In genomic region chr17:58968662-58969061, GRCh38 we compare ENCODE assay signal across 16 cellular contexts.
DNase-seq lines count a peak whose midpoint lies in the region; ATAC-seq and TF ChIP-seq lines count a peak whose summit lies in the region.
"Had no signal": no experiment of that assay in that cellular context is flagged by ENCODE, and none has a peak within 500 bp of the region (broad histone marks: within the 10 kb centered on the region; RNA-seq: fewer than 3 reads in every experiment).

No MANE protein-coding gene starts in this region.

- H3K4me3 Mint-ChIP-seq in HFFc6 = peak overlapping the region; percentile 68; the same call in 1 of the 2 replicates
- peak overlapping the region; percentile 36 for H3K4me3 Mint-ChIP-seq in T-helper 17 cell
- H3K4me3 Mint-ChIP-seq in chondrocyte (ENCODE audit: unreplicated experiment) = no peak overlapping the region
- no peak overlapping the region for H3K4me3 Mint-ChIP-seq in activated T-helper 2 cell treated with anti-CD3 and anti-CD28 coated beads, Interferon-gamma antibody, Interleukin-2, Interleukin-4, amounts not matched to agents 10 μg/mL and 5 μg/mL and 100 μg/mL, durations not matched to agents 14 hours and 24 hours and 36 hours (ENCODE audit: low read depth)
- H3K4me3 Mint-ChIP-seq: stimulated activated naive B cell treated with anti-CD40 and anti-IgM and Interleukin-4, amounts not matched to agents 10 μg/mL and 1 μg/mL and 100 μg/mL, for 72 hours had no signal

- H4K20me1 ChIP-seq in BLaER1 treated with 17β-estradiol and CSF1 and Interleukin-3, amounts not matched to agents 10 nM and 100 nM = no peaks in the 10 kb centered on the region

- no peak for TF ChIP-seq POLR2A in gastrocnemius medialis (IDR thresholded peaks at IDR 0.05)

- no peak overlapping the region for H3K4me3 ChIP-seq in BLaER1 treated with 17β-estradiol and CSF1 and Interleukin-3, amounts not matched to agents 10 nM and 100 nM
- H3K4me3 ChIP-seq in iPS-20b (ENCODE audit: low read length) (no peak overlapping the region), gastrocnemius medialis (no peak overlapping the region)
- H3K4me3 ChIP-seq: body of pancreas, gastroesophageal sphincter, MG63, uterus had no signal

- H3K9ac ChIP-seq in BLaER1 treated with 17β-estradiol and CSF1 and Interleukin-3, amounts not matched to agents 10 nM and 100 nM = peak overlapping the region in 3 of 11 experiments; percentile 12 to 31 (median 20); a peak in 2 of 22 replicates
- peak overlapping the region; percentile 16; the same call in 1 of the 2 replicates for H3K9ac ChIP-seq in iPS-20b (ENCODE audit: low read depth, low read length)

- H3K27me3 Mint-ChIP-seq in HFFc6 (ENCODE audit: insufficient read depth) (no peaks in the 10 kb centered on the region), T-helper 17 cell (no peaks in the 10 kb centered on the region), chondrocyte (ENCODE audit: low read depth) (no peaks in the 10 kb centered on the region)
- peaks cover 2% of the 10 kb centered on the region for H3K27me3 Mint-ChIP-seq in activated T-helper 2 cell treated with anti-CD3 and anti-CD28 coated beads, Interferon-gamma antibody, Interleukin-2, Interleukin-4, amounts not matched to agents 10 μg/mL and 5 μg/mL and 100 μg/mL, durations not matched to agents 14 hours and 24 hours and 36 hours (ENCODE audit: low read depth)
- H3K27me3 Mint-ChIP-seq: stimulated activated naive B cell treated with anti-CD40 and anti-IgM and Interleukin-4, amounts not matched to agents 10 μg/mL and 1 μg/mL and 100 μg/mL, for 72 hours had no signal

- in situ Hi-C loops in gastrocnemius medialis (cut with MboI; ENCODE audit: low sequenced_read_pairs in 4 of 4) = no loop called here

- no peak overlapping the region; a peak in 1 of 22 replicates for H3K27ac ChIP-seq in BLaER1 treated with 17β-estradiol and CSF1 and Interleukin-3, amounts not matched to agents 10 nM and 100 nM
- H3K27ac ChIP-seq in iPS-20b (ENCODE audit: low read length) (no peak overlapping the region), gastrocnemius medialis (no peak overlapping the region)
- H3K27ac ChIP-seq: body of pancreas, gastroesophageal sphincter, uterus had no signal

- H3K9me3 Mint-ChIP-seq in HFFc6 (no peaks in the 10 kb centered on the region), chondrocyte (ENCODE audit: low read depth) (no peaks in the 10 kb centered on the region)
- no peaks in the 10 kb centered on the region for H3K9me3 Mint-ChIP-seq in activated T-helper 2 cell treated with anti-CD3 and anti-CD28 coated beads, Interferon-gamma antibody, Interleukin-2, Interleukin-4, amounts not matched to agents 10 μg/mL and 5 μg/mL and 100 μg/mL, durations not matched to agents 14 hours and 24 hours and 36 hours
- H3K9me3 Mint-ChIP-seq: stimulated activated naive B cell treated with anti-CD40 and anti-IgM and Interleukin-4, amounts not matched to agents 10 μg/mL and 1 μg/mL and 100 μg/mL, for 72 hours had no signal

- intact Hi-C loops in gastrocnemius medialis (cut with DNase I; ENCODE audit: low total_unique reads) = no loop called here
- intact Hi-C loops in activated T-helper 2 cell treated with anti-CD3 and anti-CD28 coated beads, Interferon-gamma antibody, Interleukin-2, Interleukin-4, amounts not matched to agents 10 μg/mL and 5 μg/mL and 100 μg/mL, durations not matched to agents 14 hours and 24 hours and 36 hours (cut with micrococcal nuclease) = no loop called here

- ATAC-seq in T-helper 17 cell (peak; percentile 71), gastrocnemius medialis (no peak)
- ATAC-seq: gastroesophageal sphincter; left lobe of liver; stimulated activated naive B cell treated with anti-CD40 and anti-IgM and Interleukin-4, amounts not matched to agents 10 μg/mL and 1 μg/mL and 100 μg/mL, for 72 hours had no signal

- H3K36me3 Mint-ChIP-seq in HFFc6 (ENCODE audit: low read depth) = no peaks in the 10 kb centered on the region
- peaks cover 3% of the 10 kb centered on the region for H3K36me3 Mint-ChIP-seq in T-helper 17 cell (ENCODE audit: low read depth)
- no peaks in the 10 kb centered on the region for H3K36me3 Mint-ChIP-seq in chondrocyte (ENCODE audit: low read depth)
- H3K36me3 Mint-ChIP-seq in activated T-helper 2 cell treated with anti-CD3 and anti-CD28 coated beads, Interferon-gamma antibody, Interleukin-2, Interleukin-4, amounts not matched to agents 10 μg/mL and 5 μg/mL and 100 μg/mL, durations not matched to agents 14 hours and 24 hours and 36 hours (ENCODE audit: low read depth) = no peaks in the 10 kb centered on the region
- H3K36me3 Mint-ChIP-seq: stimulated activated naive B cell treated with anti-CD40 and anti-IgM and Interleukin-4, amounts not matched to agents 10 μg/mL and 1 μg/mL and 100 μg/mL, for 72 hours had no signal

- DNase-seq in HFFc6 (no peak), T-helper 17 cell (no peak), gastrocnemius medialis (no peak), chondrocyte (ENCODE audit: low spot score) (no peak)
- DNase-seq in NK-92 treated with Interleukin-12 subunit alpha and Interleukin-12 subunit beta, amount 100 ng/mL, for 24 hours (lab: John Stamatoyannopoulos, UW) = no peak
- DNase-seq in activated T-helper 2 cell treated with anti-CD3 and anti-CD28 coated beads, Interferon-gamma antibody, Interleukin-2, Interleukin-4, amounts not matched to agents 10 μg/mL and 5 μg/mL and 100 μg/mL, durations not matched to agents 14 hours and 24 hours and 36 hours (ENCODE audit: low spot score) = no peak
- DNase-seq: activated CD4-positive, alpha-beta T cell treated with anti-CD3 and anti-CD28 coated beads for 4 hours; MG63; stimulated activated CD4-positive, alpha-beta T cell treated with anti-CD3 and anti-CD28 coated beads, Interleukin-4, amount 100 ng/mL, for 24 hours; stimulated activated naive B cell treated with anti-CD40 and anti-IgM and Interleukin-4, amounts not matched to agents 10 μg/mL and 1 μg/mL and 100 μg/mL, for 72 hours; uterus had no signal

- no peaks in the 10 kb centered on the region for H3K9me3 ChIP-seq in BLaER1 treated with 17β-estradiol and CSF1 and Interleukin-3, amounts not matched to agents 10 nM and 100 nM (replicated peaks in 1 of 11)
- H3K9me3 ChIP-seq in T-helper 17 cell (ENCODE audit: control insufficient read depth, low read length, poor library complexity, severe bottlenecking) (no peaks in the 10 kb centered on the region), iPS-20b (ENCODE audit: insufficient read depth, low read depth, low read length) (no peaks in the 10 kb centered on the region), gastrocnemius medialis (no peaks in the 10 kb centered on the region)
- H3K9me3 ChIP-seq: body of pancreas, gastroesophageal sphincter, MG63, uterus had no signal

- H3K27ac Mint-ChIP-seq in HFFc6 (peak overlapping the region; percentile 76; the same call in 1 of the 2 replicates), T-helper 17 cell (no peak overlapping the region), chondrocyte (ENCODE audit: unreplicated experiment) (no peak overlapping the region)
- no peak overlapping the region for H3K27ac Mint-ChIP-seq in activated T-helper 2 cell treated with anti-CD3 and anti-CD28 coated beads, Interferon-gamma antibody, Interleukin-2, Interleukin-4, amounts not matched to agents 10 μg/mL and 5 μg/mL and 100 μg/mL, durations not matched to agents 14 hours and 24 hours and 36 hours
- H3K27ac Mint-ChIP-seq: stimulated activated naive B cell treated with anti-CD40 and anti-IgM and Interleukin-4, amounts not matched to agents 10 μg/mL and 1 μg/mL and 100 μg/mL, for 72 hours had no signal

- TF ChIP-seq CTCF in HFFc6 (IDR thresholded peaks at IDR 0.05) = no peak
- TF ChIP-seq CTCF in gastrocnemius medialis (IDR thresholded peaks at IDR 0.05 in 4 of 5, conservative IDR thresholded peaks at IDR 0.05 in 1 of 5) = no peak
- TF ChIP-seq CTCF in chondrocyte (IDR thresholded peaks at IDR 0.05) = no peak

- H3K4me1 ChIP-seq in BLaER1 treated with 17β-estradiol and CSF1 and Interleukin-3, amounts not matched to agents 10 nM and 100 nM = peaks cover 12 to 19% (median 16%) of the 10 kb centered on the region in 10 experiments
- H3K4me1 ChIP-seq in iPS-20b (ENCODE audit: insufficient read depth, low read length) = peaks cover 14% of the 10 kb centered on the region
- H3K4me1 ChIP-seq in gastrocnemius medialis = no peaks in the 10 kb centered on the region
- H3K4me1 ChIP-seq: body of pancreas, gastroesophageal sphincter, uterus had no signal

- 0 out of 22 replicates have a peak, but pooled peaks cover 0 to 4% (median 0%) of the 10 kb centered on the region in 11 experiments for H3K36me3 ChIP-seq in BLaER1 treated with 17β-estradiol and CSF1 and Interleukin-3, amounts not matched to agents 10 nM and 100 nM
- H3K36me3 ChIP-seq in iPS-20b (ENCODE audit: insufficient read depth, low read depth, low read length) = no peaks in the 10 kb centered on the region
- H3K36me3 ChIP-seq in gastrocnemius medialis = no peaks in the 10 kb centered on the region
- H3K36me3 ChIP-seq: gastroesophageal sphincter, MG63, uterus had no signal

- H3K4me1 Mint-ChIP-seq in HFFc6 (ENCODE audit: low read depth) = peaks cover 33% of the 10 kb centered on the region
- peaks cover 10% of the 10 kb centered on the region for H3K4me1 Mint-ChIP-seq in T-helper 17 cell
- H3K4me1 Mint-ChIP-seq in chondrocyte (ENCODE audit: low read depth) = peaks cover 9% of the 10 kb centered on the region
- H3K4me1 Mint-ChIP-seq in activated T-helper 2 cell treated with anti-CD3 and anti-CD28 coated beads, Interferon-gamma antibody, Interleukin-2, Interleukin-4, amounts not matched to agents 10 μg/mL and 5 μg/mL and 100 μg/mL, durations not matched to agents 14 hours and 24 hours and 36 hours (ENCODE audit: low read depth) = peaks cover 5% of the 10 kb centered on the region

- peak overlapping the region; percentile 35 to 69 (median 56); a peak in 21 of 22 replicates for H3K4me2 ChIP-seq in BLaER1 treated with 17β-estradiol and CSF1 and Interleukin-3, amounts not matched to agents 10 nM and 100 nM

- no peaks in the 10 kb centered on the region for H3K27me3 ChIP-seq in BLaER1 treated with 17β-estradiol and CSF1 and Interleukin-3, amounts not matched to agents 10 nM and 100 nM
- no peaks in the 10 kb centered on the region for H3K27me3 ChIP-seq in iPS-20b (ENCODE audit: insufficient read depth, low read length)
- no peaks in the 10 kb centered on the region for H3K27me3 ChIP-seq in gastrocnemius medialis
- H3K27me3 ChIP-seq: body of pancreas, gastroesophageal sphincter, MG63, uterus had no signal

Comparison
In these comparisons a context has a peak if more than half of its experiments do, and no peak if none do; other contexts are left out.
1. H3K4me3 Mint-ChIP-seq: peak in HFFc6 (single experiment) and T-helper 17 cell (single experiment); none in chondrocyte (single experiment) and activated T-helper 2 cell treated with anti-CD3 and anti-CD28 coated beads, Interferon-gamma antibody, Interleukin-2, Interleukin-4, amounts not matched to agents 10 μg/mL and 5 μg/mL and 100 μg/mL, durations not matched to agents 14 hours and 24 hours and 36 hours (single experiment).